1 cellular context compared by ENCODE assay signal in genomic region chr4:38413524-38414341, GRCh38.
A peak's percentile ranks its signal among the peaks of the same experiment; 100 is the strongest.
TF ChIP-seq lines count a peak whose summit lies in the region.

No MANE protein-coding gene starts in this region.

TF ChIP-seq in HepG2, 621 proteins besides CTCF, POLR2A, EP300 and RAD21 (continued from another document and continues in another):
- TF ChIP-seq TEF (CRISPR knock-in tag; IDR thresholded peaks at IDR 0.05) (no peak), ZNF510 (CRISPR knock-in tag; IDR thresholded peaks at IDR 0.05; ENCODE audit: low read depth) (no peak), SRSF1 (optimal IDR thresholded peaks at IDR 0.05; ENCODE audit: low read depth, low read length) (no peak), ATF7-NPFF (CRISPR knock-in tag; IDR thresholded peaks at IDR 0.05; ENCODE audit: low read depth) (no peak), AKNA (CRISPR knock-in tag; IDR thresholded peaks at IDR 0.05; ENCODE audit: borderline replicate concordance) (no peak), ELF4 (CRISPR knock-in tag; IDR thresholded peaks at IDR 0.05; ENCODE audit: borderline replicate concordance) (no peak), ZNF800 (CRISPR knock-in tag; IDR thresholded peaks at IDR 0.05) (no peak), NCOA1 (CRISPR knock-in tag; IDR thresholded peaks at IDR 0.05) (no peak), SUZ12 (IDR thresholded peaks at IDR 0.05; ENCODE audit: low read depth, low read length) (no peak), PATZ1 (CRISPR knock-in tag; IDR thresholded peaks at IDR 0.05) (no peak), ZBTB44 (CRISPR knock-in tag; IDR thresholded peaks at IDR 0.05) (no peak), AHDC1 (CRISPR knock-in tag; IDR thresholded peaks at IDR 0.05; ENCODE audit: borderline replicate concordance) (0 out of 2 replicates have a peak, but pooled peaks have one; percentile 33), POLR2G (IDR thresholded peaks at IDR 0.05; ENCODE audit: low read depth, low read length) (no peak), GATAD1 (CRISPR knock-in tag; IDR thresholded peaks at IDR 0.05) (no peak), MEF2D (CRISPR knock-in tag; IDR thresholded peaks at IDR 0.05) (peak; percentile 54; the same call in 1 of the 2 replicates), TEAD3 (CRISPR knock-in tag; optimal IDR thresholded peaks at IDR 0.05; ENCODE audit: borderline replicate concordance) (peak; percentile 1), HNF4G (IDR thresholded peaks at IDR 0.05; ENCODE audit: borderline replicate concordance, low read depth, low read length) (no peak), HNF4G (CRISPR knock-in tag; IDR thresholded peaks at IDR 0.05; ENCODE audit: borderline replicate concordance, low read depth) (no peak), HNRNPL (IDR thresholded peaks at IDR 0.05; ENCODE audit: low read depth, low read length) (no peak), ATM (IDR thresholded peaks at IDR 0.05; ENCODE audit: borderline replicate concordance) (no peak), PRDM4 (CRISPR knock-in tag; IDR thresholded peaks at IDR 0.05; ENCODE audit: borderline replicate concordance) (no peak), MAFK (conservative IDR thresholded peaks at IDR 0.05 in 1 of 2, IDR thresholded peaks at IDR 0.05 in 1 of 2; ENCODE audit: low read length in 2 of 2) (no peak), FOXA3 (CRISPR knock-in tag; IDR thresholded peaks at IDR 0.05) (0 out of 2 replicates have a peak, but pooled peaks have one; percentile 5), ZNF362 (CRISPR knock-in tag; IDR thresholded peaks at IDR 0.05; ENCODE audit: borderline replicate concordance) (peak; percentile 49; the same call in 1 of the 2 replicates), ZNF230 (CRISPR knock-in tag; IDR thresholded peaks at IDR 0.05) (no peak), POLR2AphosphoS2 (IDR thresholded peaks at IDR 0.05; ENCODE audit: low read depth, low read length) (no peak), ZNF232 (CRISPR knock-in tag; IDR thresholded peaks at IDR 0.05; ENCODE audit: borderline replicate concordance) (no peak), ZNF550 (CRISPR knock-in tag; IDR thresholded peaks at IDR 0.05; ENCODE audit: borderline replicate concordance) (no peak), ZNF619 (CRISPR knock-in tag; IDR thresholded peaks at IDR 0.05) (no peak), ZBTB7B (CRISPR knock-in tag; IDR thresholded peaks at IDR 0.05) (no peak)
